In the genomic region with DNA sequence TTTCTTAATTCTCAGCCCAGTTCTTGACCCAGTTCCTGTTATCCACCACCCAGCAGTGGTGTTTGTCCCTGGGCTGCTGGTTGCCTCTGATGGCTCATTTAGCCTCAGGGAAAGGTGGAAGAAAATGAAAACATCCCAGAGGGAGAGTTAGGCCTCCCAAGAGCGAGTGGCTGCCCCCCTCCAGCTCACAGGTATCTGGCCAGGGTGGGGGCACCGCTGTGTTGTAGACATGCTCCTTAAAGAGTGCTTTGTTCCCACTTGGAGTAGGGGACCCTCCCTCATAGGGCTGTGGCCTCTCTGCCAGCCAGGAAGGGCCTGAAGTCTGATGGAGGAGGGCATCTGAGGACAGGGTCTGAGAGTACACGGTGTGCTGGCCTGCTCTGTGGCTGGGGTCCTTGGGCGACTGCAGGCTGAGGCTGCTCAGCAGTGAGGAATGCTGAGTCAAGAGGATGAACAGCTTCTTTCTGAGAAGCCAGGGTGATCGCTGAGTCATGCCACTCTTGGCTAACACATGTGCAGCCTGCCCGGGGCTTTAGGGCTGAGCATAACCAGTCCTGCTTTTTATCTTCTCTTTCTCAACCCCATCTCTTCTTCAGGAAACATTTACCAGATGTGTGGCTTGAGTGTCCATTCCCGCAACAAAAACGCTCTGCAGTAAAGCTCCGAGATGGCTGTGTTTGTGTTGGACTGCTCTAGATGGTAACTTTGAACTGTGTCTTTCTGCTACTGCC, we compare ENCODE assay signal across 8 cellular contexts.
DNase-seq lines count a peak whose midpoint lies in the region; ATAC-seq lines count a peak whose summit lies in the region.

No MANE protein-coding gene starts in this region.

- ATAC-seq in activated T-cell treated with anti-CD3 and anti-CD28 coated beads, Interleukin-2, amount 50 U/mL, for 4 hours: peak; percentile 32 to 43
- ATAC-seq in HG03460 (IDR thresholded peaks at IDR 0.05; ENCODE audit: unreplicated experiment): no peak
- ATAC-seq in HG02759 (IDR thresholded peaks at IDR 0.05; ENCODE audit: unreplicated experiment): no peak

- no peak overlapping the region for H3K4me3 Mint-ChIP-seq in activated T-cell treated with anti-CD3 and anti-CD28 coated beads, Interleukin-2, amount 50 U/mL, for 4 hours

- H3K27me3 ChIP-seq in Karpas-422 (ENCODE audit: low read length): no peaks in the 10 kb centered on the region

- H3K36me3 Mint-ChIP-seq in activated T-cell treated with anti-CD3 and anti-CD28 coated beads, Interleukin-2, amount 50 U/mL, for 4 hours (ENCODE audit: insufficient read depth): no peaks in the 10 kb centered on the region

- no peaks in the 10 kb centered on the region for H4K20me1 ChIP-seq in Karpas-422 (ENCODE audit: insufficient read depth, low read depth, low read length)

- peaks cover 32% of the 10 kb centered on the region for H3K4me1 Mint-ChIP-seq in activated T-cell treated with anti-CD3 and anti-CD28 coated beads, Interleukin-2, amount 50 U/mL, for 4 hours (ENCODE audit: low read depth)

- H3K27ac ChIP-seq in Karpas-422 (ENCODE audit: low read length): no peak overlapping the region

- H3K4me3 ChIP-seq in Karpas-422 (ENCODE audit: low read length): no peak overlapping the region

- H3K9ac ChIP-seq in Karpas-422 (ENCODE audit: low read length): no peak overlapping the region

- intact Hi-C loops in cardiac septum (cut with DNase I): loop anchor here (5.0 kb wide), 2 partner anchors 37 to 78 kb away; a partner anchor contains a TSS
- intact Hi-C loops in posterior cingulate gyrus (cut with DNase I): no loop called here

- H3K9me3 Mint-ChIP-seq in activated T-cell treated with anti-CD3 and anti-CD28 coated beads, Interleukin-2, amount 50 U/mL, for 4 hours: no peaks in the 10 kb centered on the region

- no peak overlapping the region for H2AFZ ChIP-seq in Karpas-422 (ENCODE audit: low read length)

- DNase-seq in C1 segment of cervical spinal cord (lab: John Stamatoyannopoulos, UW): peak in 9 of 14 donors; percentile 9 to 81 (median 29)
- peak; percentile 28 for DNase-seq in KG1 (lab: John Stamatoyannopoulos, UW)
- DNase-seq in activated T-cell treated with anti-CD3 and anti-CD28 coated beads, Interleukin-2, amount 50 U/mL, for 4 hours: no peak
- DNase-seq in cardiac septum (ENCODE audit: low spot score): peak; percentile 92
- DNase-seq in posterior cingulate gyrus: peak in 7 of 10 donors; percentile 28 to 90 (median 34)
- no peak for DNase-seq in Karpas-422

- H3K79me2 ChIP-seq in Karpas-422 (ENCODE audit: low read length): no peaks in the 10 kb centered on the region

- H3K9me2 ChIP-seq in Karpas-422 (replicated peaks; ENCODE audit: insufficient read depth, low read length): no peaks in the 10 kb centered on the region

- H3K27me3 Mint-ChIP-seq in activated T-cell treated with anti-CD3 and anti-CD28 coated beads, Interleukin-2, amount 50 U/mL, for 4 hours (ENCODE audit: low read depth): no peaks in the 10 kb centered on the region

- no peaks in the 10 kb centered on the region for H3K4me1 ChIP-seq in Karpas-422 (ENCODE audit: low read length)

- H3K4me2 ChIP-seq in Karpas-422 (ENCODE audit: low read depth, low read length, poor library complexity, severe bottlenecking): no peak overlapping the region

- no peaks in the 10 kb centered on the region for H3K36me3 ChIP-seq in Karpas-422 (ENCODE audit: insufficient read depth, low read length)

- no peaks in the 10 kb centered on the region for H3K9me3 ChIP-seq in Karpas-422 (ENCODE audit: low read length)

Comparison
In these comparisons a context has a peak if more than half of its experiments do, and no peak if none do; other contexts are left out.
1. DNase-seq: peak in C1 segment of cervical spinal cord (9 of 14), KG1 (single experiment), cardiac septum (single experiment) and posterior cingulate gyrus (7 of 10); none in activated T-cell treated with anti-CD3 and anti-CD28 coated beads, Interleukin-2, amount 50 U/mL, for 4 hours (single experiment) and Karpas-422 (single experiment).
2. ATAC-seq: peak in activated T-cell treated with anti-CD3 and anti-CD28 coated beads, Interleukin-2, amount 50 U/mL, for 4 hours (2 of 2); none in HG03460 (single experiment) and HG02759 (single experiment).